9 cellular contexts compared by ENCODE assay signal in the genomic region with DNA sequence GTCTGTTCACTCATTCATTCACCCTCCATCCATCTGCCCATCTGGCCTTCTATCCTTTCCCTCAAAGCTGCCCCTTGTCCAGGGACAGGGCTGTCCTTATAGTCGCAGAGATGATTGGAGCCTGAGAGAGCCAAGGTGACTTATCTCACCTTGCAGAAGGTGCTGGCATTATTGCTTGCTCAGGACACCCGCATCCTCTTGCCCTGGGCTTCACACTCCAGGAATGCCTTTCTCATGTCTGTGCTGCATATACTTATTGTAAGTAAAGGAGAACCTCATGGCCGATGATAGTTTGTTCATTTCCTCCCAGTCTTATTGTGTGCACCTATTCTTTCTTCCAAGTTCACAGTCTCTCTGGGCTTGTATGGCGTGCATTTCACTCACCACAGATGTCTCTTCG. TPM values are rescaled to one million over a fixed set of nuclear protein-coding genes. Genes with fewer than 3 reads are reported as not detected.
"Had no signal": no experiment of that assay in that cellular context is flagged by ENCODE, and none has a peak within 500 bp of the region (broad histone marks: within the 10 kb centered on the region; RNA-seq: fewer than 3 reads in every experiment).

No MANE protein-coding gene starts in this region.

- H3K27ac ChIP-seq: HL-60 had no signal

- DNase-seq: GOT3, H7, HFFc6, KG1 had no signal

- H3K9me3 ChIP-seq: HAP-1 had no signal

- FAIRE-seq: HepG2 had no signal

- ATAC-seq: HCT116, HepG2 had no signal

- H3K36me3 ChIP-seq: HAP-1 had no signal

- H3K4me3 ChIP-seq: HAP-1 had no signal

RNA-seq across cellular contexts. Expression of gene CCDC188, which starts 49.1 kb away (rescaled TPM):
- total RNA-seq: H4, H7, HepG2 had no signal
